1 cellular context compared by ENCODE assay signal in the genomic region with DNA sequence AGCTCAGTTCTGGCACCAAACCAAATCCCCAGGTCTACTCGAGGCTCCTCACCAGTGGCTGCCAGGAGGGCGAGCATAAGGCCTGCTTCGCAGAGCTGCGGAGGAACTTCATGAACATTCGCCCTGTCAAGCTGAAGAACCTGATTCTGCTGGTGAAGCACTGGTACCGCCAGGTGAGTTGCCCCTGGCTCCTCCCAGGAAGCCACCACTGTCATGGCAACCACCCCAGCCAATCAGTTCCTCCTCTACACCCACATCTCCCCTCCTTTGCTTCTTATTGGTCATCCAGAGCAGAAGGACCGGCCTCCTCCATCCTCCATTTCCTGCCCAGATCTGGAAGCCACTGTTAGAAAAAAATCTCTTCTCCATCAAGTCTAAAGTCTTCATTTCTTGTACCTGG.
TF ChIP-seq lines count a peak whose summit lies in the region.

No MANE protein-coding gene starts in this region.

TF ChIP-seq in K562, 482 proteins besides CTCF, POLR2A, EP300 and RAD21:
- TF ChIP-seq FOXK2 (conservative IDR thresholded peaks at IDR 0.05 in 1 of 2, IDR thresholded peaks at IDR 0.05 in 1 of 2; ENCODE audit: low read depth in 2 of 2) (no peak), ZNF143 (CRISPR knock-in tag; IDR thresholded peaks at IDR 0.05) (no peak), TRIM28 (IDR thresholded peaks at IDR 0.05) (no peak), ZBTB8A (IDR thresholded peaks at IDR 0.05; ENCODE audit: partially characterized antibody) (no peak), HMG20A (CRISPR knock-in tag; conservative IDR thresholded peaks at IDR 0.05) (no peak), RNF2 (IDR thresholded peaks at IDR 0.05) (no peak), ZBTB1 (CRISPR knock-in tag; IDR thresholded peaks at IDR 0.05; ENCODE audit: borderline replicate concordance, low read depth) (no peak), NFYB (IDR thresholded peaks at IDR 0.05; ENCODE audit: extremely low read depth, insufficient read length) (peak; percentile 34), RFX1 (IDR thresholded peaks at IDR 0.05) (peak; percentile 73), SUPT5H (IDR thresholded peaks at IDR 0.05) (no peak), FOS (IDR thresholded peaks at IDR 0.05; ENCODE audit: extremely low read depth, insufficient read length) (peak; percentile 17), GATAD2B (IDR thresholded peaks at IDR 0.05; ENCODE audit: borderline replicate concordance) (no peak)
- TF ChIP-seq, protein P1, sequence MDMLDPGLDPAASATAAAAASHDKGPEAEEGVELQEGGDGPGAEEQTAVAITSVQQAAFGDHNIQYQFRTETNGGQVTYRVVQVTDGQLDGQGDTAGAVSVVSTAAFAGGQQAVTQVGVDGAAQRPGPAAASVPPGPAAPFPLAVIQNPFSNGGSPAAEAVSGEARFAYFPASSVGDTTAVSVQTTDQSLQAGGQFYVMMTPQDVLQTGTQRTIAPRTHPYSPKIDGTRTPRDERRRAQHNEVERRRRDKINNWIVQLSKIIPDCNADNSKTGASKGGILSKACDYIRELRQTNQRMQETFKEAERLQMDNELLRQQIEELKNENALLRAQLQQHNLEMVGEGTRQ (CRISPR knock-in tag; IDR thresholded peaks at IDR 0.05), result no peak
- TF ChIP-seq, protein P2, sequence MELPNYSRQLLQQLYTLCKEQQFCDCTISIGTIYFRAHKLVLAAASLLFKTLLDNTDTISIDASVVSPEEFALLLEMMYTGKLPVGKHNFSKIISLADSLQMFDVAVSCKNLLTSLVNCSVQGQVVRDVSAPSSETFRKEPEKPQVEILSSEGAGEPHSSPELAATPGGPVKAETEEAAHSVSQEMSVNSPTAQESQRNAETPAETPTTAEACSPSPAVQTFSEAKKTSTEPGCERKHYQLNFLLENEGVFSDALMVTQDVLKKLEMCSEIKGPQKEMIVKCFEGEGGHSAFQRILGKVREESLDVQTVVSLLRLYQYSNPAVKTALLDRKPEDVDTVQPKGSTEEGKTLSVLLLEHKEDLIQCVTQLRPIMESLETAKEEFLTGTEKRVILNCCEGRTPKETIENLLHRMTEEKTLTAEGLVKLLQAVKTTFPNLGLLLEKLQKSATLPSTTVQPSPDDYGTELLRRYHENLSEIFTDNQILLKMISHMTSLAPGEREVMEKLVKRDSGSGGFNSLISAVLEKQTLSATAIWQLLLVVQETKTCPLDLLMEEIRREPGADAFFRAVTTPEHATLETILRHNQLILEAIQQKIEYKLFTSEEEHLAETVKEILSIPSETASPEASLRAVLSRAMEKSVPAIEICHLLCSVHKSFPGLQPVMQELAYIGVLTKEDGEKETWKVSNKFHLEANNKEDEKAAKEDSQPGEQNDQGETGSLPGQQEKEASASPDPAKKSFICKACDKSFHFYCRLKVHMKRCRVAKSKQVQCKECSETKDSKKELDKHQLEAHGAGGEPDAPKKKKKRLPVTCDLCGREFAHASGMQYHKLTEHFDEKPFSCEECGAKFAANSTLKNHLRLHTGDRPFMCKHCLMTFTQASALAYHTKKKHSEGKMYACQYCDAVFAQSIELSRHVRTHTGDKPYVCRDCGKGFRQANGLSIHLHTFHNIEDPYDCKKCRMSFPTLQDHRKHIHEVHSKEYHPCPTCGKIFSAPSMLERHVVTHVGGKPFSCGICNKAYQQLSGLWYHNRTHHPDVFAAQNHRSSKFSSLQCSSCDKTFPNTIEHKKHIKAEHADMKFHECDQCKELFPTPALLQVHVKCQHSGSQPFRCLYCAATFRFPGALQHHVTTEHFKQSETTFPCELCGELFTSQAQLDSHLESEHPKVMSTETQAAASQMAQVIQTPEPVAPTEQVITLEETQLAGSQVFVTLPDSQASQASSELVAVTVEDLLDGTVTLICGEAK (IDR thresholded peaks at IDR 0.05), result peak; percentile 70
- TF ChIP-seq, protein P2 (CRISPR knock-in tag; IDR thresholded peaks at IDR 0.05), result no peak
TF ChIP-seq in K562: peak in this region for 4.
